ENCODE assay signal across 16 cellular contexts in genomic region chr3:114608293-114608692, GRCh38.
DNase-seq lines count a peak whose midpoint lies in the region; ATAC-seq and TF ChIP-seq lines count a peak whose summit lies in the region.
"Had no signal": no experiment of that assay in that cellular context is flagged by ENCODE, and none has a peak within 500 bp of the region (broad histone marks: within the 10 kb centered on the region; RNA-seq: fewer than 3 reads in every experiment).

No MANE protein-coding gene starts in this region.

- H3K36me3 Mint-ChIP-seq in activated naive CD4-positive, alpha-beta T cell treated with anti-CD3 and anti-CD28 coated beads for 36 hours (ENCODE audit: low read depth), result no peaks in the 10 kb centered on the region

- peak overlapping the region; percentile 48 for H3K4me2 ChIP-seq in smooth muscle cell

- no peaks in the 10 kb centered on the region for H3K79me2 ChIP-seq in smooth muscle cell (ENCODE audit: low read depth)

- H3K27me3 Mint-ChIP-seq in activated naive CD4-positive, alpha-beta T cell treated with anti-CD3 and anti-CD28 coated beads for 36 hours (ENCODE audit: low read depth), result no peaks in the 10 kb centered on the region
- H3K27me3 Mint-ChIP-seq: memory B cell had no signal

- H4K20me1 ChIP-seq in smooth muscle cell (ENCODE audit: low read depth), result peaks cover 10% of the 10 kb centered on the region

- H3K4me1 Mint-ChIP-seq in activated naive CD4-positive, alpha-beta T cell treated with anti-CD3 and anti-CD28 coated beads for 36 hours (ENCODE audit: low read depth), result no peaks in the 10 kb centered on the region

- H3K27ac ChIP-seq in smooth muscle cell (ENCODE audit: low read depth), result peak overlapping the region; percentile 12
- H3K27ac ChIP-seq: pancreas, upper lobe of left lung had no signal

- H3K27me3 ChIP-seq in adipocyte (replicated peaks; ENCODE audit: control insufficient read depth, insufficient read depth, low read length) (no peaks in the 10 kb centered on the region), smooth muscle cell (ENCODE audit: low read depth) (no peaks in the 10 kb centered on the region)
- H3K27me3 ChIP-seq: heart left ventricle, pancreas, upper lobe of left lung had no signal

- H3K9me3 ChIP-seq in adipocyte (ENCODE audit: control insufficient read depth, low read length), result no peaks in the 10 kb centered on the region
- no peaks in the 10 kb centered on the region for H3K9me3 ChIP-seq in smooth muscle cell (replicated peaks; ENCODE audit: low read depth)
- H3K9me3 ChIP-seq: heart left ventricle, pancreas, upper lobe of left lung had no signal

- H3K9me3 Mint-ChIP-seq in activated naive CD4-positive, alpha-beta T cell treated with anti-CD3 and anti-CD28 coated beads for 36 hours, result no peaks in the 10 kb centered on the region

- intact Hi-C loops in activated naive CD4-positive, alpha-beta T cell treated with anti-CD3 and anti-CD28 coated beads for 36 hours (cut with micrococcal nuclease), result no loop called here

- peak; percentile 65 for DNase-seq in HFF-Myc (ENCODE audit: extremely low read depth, low read depth)
- peak; percentile 80 for DNase-seq in adipocyte (ENCODE audit: low read depth)
- DNase-seq in fibroblast of the conjunctiva (ENCODE audit: low read depth), result peak; percentile 18
- no peak for DNase-seq in smooth muscle cell (lab: John Stamatoyannopoulos, UW; ENCODE audit: unreplicated experiment)
- no peak for DNase-seq in activated naive CD4-positive, alpha-beta T cell treated with anti-CD3 and anti-CD28 coated beads for 36 hours
- DNase-seq in NCI-H446 treated with DMSO at 0.1 percent for 48 hours (lab: John Stamatoyannopoulos, UW), result no peak
- DNase-seq: activated naive CD4-positive, alpha-beta T cell treated with anti-CD3 and anti-CD28 coated beads, Interleukin-2, amount 50 U/mL, for 16 hours; cortex of kidney; DMS 273 treated with DMSO at 0.1 percent for 48 hours; heart left ventricle; pancreas; upper lobe of left lung had no signal

- H3K9ac ChIP-seq in adipocyte (ENCODE audit: low read length), result peak overlapping the region; percentile 28
- H3K9ac ChIP-seq in smooth muscle cell (ENCODE audit: low read depth), result no peak overlapping the region

- TF ChIP-seq CTCF in HFF-Myc (IDR thresholded peaks at IDR 0.05; ENCODE audit: low read depth, low read length, missing control alignments), result no peak
- TF ChIP-seq CTCF in smooth muscle cell (IDR thresholded peaks at IDR 0.05; ENCODE audit: borderline replicate concordance, insufficient read depth, poor library complexity, severe bottlenecking), result no peak

- H3K27ac Mint-ChIP-seq in activated naive CD4-positive, alpha-beta T cell treated with anti-CD3 and anti-CD28 coated beads for 36 hours, result no peak overlapping the region
- H3K27ac Mint-ChIP-seq: memory B cell had no signal

- 54% methylated on average over 1 of the region's 1 CpG for WGBS in smooth muscle cell (ENCODE audit: low lambda C conversion rate)

- no peak overlapping the region for H3K4me3 Mint-ChIP-seq in activated naive CD4-positive, alpha-beta T cell treated with anti-CD3 and anti-CD28 coated beads for 36 hours
- H3K4me3 Mint-ChIP-seq: memory B cell had no signal

- CTCF ChIA-PET in activated naive CD4-positive, alpha-beta T cell treated with anti-CD3 and anti-CD28 coated beads for 36 hours (lab: Charles Lee), result no interaction called here

- no peak overlapping the region for H3K4me3 ChIP-seq in HFF-Myc (replicated peaks; ENCODE audit: low read depth, low read length)
- peak overlapping the region; percentile 9 for H3K4me3 ChIP-seq in adipocyte (ENCODE audit: low read length)
- no peak overlapping the region for H3K4me3 ChIP-seq in smooth muscle cell
- H3K4me3 ChIP-seq: heart left ventricle, pancreas, upper lobe of left lung had no signal

- H3K4me1 ChIP-seq in adipocyte (ENCODE audit: control insufficient read depth, insufficient read depth, low read length), result peaks cover 24% of the 10 kb centered on the region
- no peaks in the 10 kb centered on the region for H3K4me1 ChIP-seq in smooth muscle cell (ENCODE audit: low read depth)
- H3K4me1 ChIP-seq: pancreas had no signal

- H3F3A ChIP-seq in smooth muscle cell (ENCODE audit: low read depth), result no peaks in the 10 kb centered on the region

- H3K36me3 ChIP-seq in adipocyte (ENCODE audit: control insufficient read depth, insufficient read depth, low read length, severe bottlenecking) (peaks cover 4% of the 10 kb centered on the region), smooth muscle cell (ENCODE audit: low read depth) (no peaks in the 10 kb centered on the region)
- H3K36me3 ChIP-seq: heart left ventricle, pancreas, upper lobe of left lung had no signal

- H2AFZ ChIP-seq in smooth muscle cell (ENCODE audit: low read depth), result no peak overlapping the region

- ATAC-seq in HG03095 (IDR thresholded peaks at IDR 0.05; ENCODE audit: unreplicated experiment) (no peak), HG02763 (IDR thresholded peaks at IDR 0.05; ENCODE audit: unreplicated experiment) (no peak)
- ATAC-seq: heart left ventricle, Panc1, pancreas had no signal

Comparison
In these comparisons a context has a peak if more than half of its experiments do, and no peak if none do; other contexts are left out.
1. DNase-seq: peak in HFF-Myc (single experiment), adipocyte (single experiment) and fibroblast of the conjunctiva (single experiment); none in smooth muscle cell (single experiment), activated naive CD4-positive, alpha-beta T cell treated with anti-CD3 and anti-CD28 coated beads for 36 hours (single experiment) and NCI-H446 treated with DMSO at 0.1 percent for 48 hours (single experiment).